Comparison of ENCODE assay signal across 16 cellular contexts in the genomic region with DNA sequence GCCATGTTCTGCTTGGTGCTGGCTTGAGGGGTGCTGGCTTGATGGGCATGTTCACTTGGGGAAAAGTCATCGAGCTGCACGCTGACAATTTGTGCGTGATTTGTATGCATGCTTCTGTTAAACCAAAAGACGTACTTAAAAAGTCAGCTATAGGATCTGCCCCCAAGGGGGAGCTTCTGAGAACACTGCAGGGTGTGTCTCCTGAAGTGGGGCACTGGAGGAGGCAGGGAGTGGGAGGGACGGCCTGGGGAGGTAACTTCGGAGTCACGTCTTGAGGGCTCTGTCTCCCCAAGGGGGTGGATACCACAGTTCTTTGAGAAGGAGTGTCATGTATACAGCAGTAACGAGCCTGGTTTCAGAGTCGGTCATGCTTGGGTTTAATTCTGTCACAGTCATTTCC.
DNase-seq lines count a peak whose midpoint lies in the region; ATAC-seq and TF ChIP-seq lines count a peak whose summit lies in the region.
"Had no signal": no experiment of that assay in that cellular context is flagged by ENCODE, and none has a peak within 500 bp of the region (broad histone marks: within the 10 kb centered on the region; RNA-seq: fewer than 3 reads in every experiment).

No MANE protein-coding gene starts in this region.

- no peak for DNase-seq in H9
- DNase-seq in RWPE2 (ENCODE audit: low spot score) = no peak
- DNase-seq in foreskin keratinocyte = no peak
- DNase-seq in mesendoderm = peak; percentile 14
- DNase-seq in NCI-H1092 (lab: John Stamatoyannopoulos, UW) = no peak
- DNase-seq in activated naive CD8-positive, alpha-beta T cell treated with anti-CD3 and anti-CD28 coated beads for 36 hours = no peak
- no peak for DNase-seq in naive thymus-derived CD8-positive, alpha-beta T cell
- DNase-seq: MG63, NCI-H1417 treated with DMSO at 0.1 percent for 48 hours, NCI-H446, NCI-H526, OCI-M1, Right ventricle myocardium superior had no signal

- no peak overlapping the region for H3T11ph ChIP-seq in H9 (ENCODE audit: low read length)

- H2BK120ac ChIP-seq in H9 (ENCODE audit: low read depth, low read length, poor library complexity, severe bottlenecking) (no peak overlapping the region), mesendoderm (ENCODE audit: low read depth, low read length) (no peak overlapping the region)

- peak; percentile 39; the same call in 2 of the 3 replicates for TF ChIP-seq CTCF in H9 (conservative IDR thresholded peaks at IDR 0.05)
- no peak for TF ChIP-seq CTCF in RWPE2 (IDR thresholded peaks at IDR 0.05; ENCODE audit: poor library complexity, severe bottlenecking)
- peak; percentile 27 for TF ChIP-seq CTCF in foreskin keratinocyte (conservative IDR thresholded peaks at IDR 0.05)

- no peak overlapping the region for H2AFZ ChIP-seq in H9 (ENCODE audit: low read length)

- H3K4ac ChIP-seq in H9 (ENCODE audit: low read depth, low read length) (no peak overlapping the region), mesendoderm (ENCODE audit: low read depth, low read length) (no peak overlapping the region)

- H4K8ac ChIP-seq in H9 (replicated peaks; ENCODE audit: insufficient read length, low read depth, low read length) (no peak overlapping the region), mesendoderm (ENCODE audit: low read depth, low read length) (no peak overlapping the region)

- H3K4me3 ChIP-seq in RWPE2 (ENCODE audit: severe bottlenecking) (no peak overlapping the region), mesendoderm (ENCODE audit: low read length) (no peak overlapping the region)
- H3K4me3 ChIP-seq: MG63 had no signal

- H2BK12ac ChIP-seq in H9 (ENCODE audit: insufficient read length, low read depth, low read length) = no peak overlapping the region

- WGBS in H9 (ENCODE audit: extremely low coverage, insufficient read length, low lambda C conversion rate) = no CpG with 5 or more reads among the region's 9 CpGs
- no CpG with 5 or more reads among the region's 9 CpGs for WGBS in mesendoderm (ENCODE audit: extremely low coverage, insufficient coverage, low lambda C conversion rate)

- H3K4me1 Mint-ChIP-seq in H9 = peaks cover 15 to 21% of the 10 kb centered on the region in 2 experiments
- H3K4me1 Mint-ChIP-seq in activated naive CD8-positive, alpha-beta T cell treated with anti-CD3 and anti-CD28 coated beads for 36 hours = no peaks in the 10 kb centered on the region
- no peaks in the 10 kb centered on the region for H3K4me1 Mint-ChIP-seq in naive thymus-derived CD8-positive, alpha-beta T cell
- H3K4me1 Mint-ChIP-seq: B cell, CD14-positive monocyte had no signal

- H2AK5ac ChIP-seq in H9 (ENCODE audit: insufficient read length, low read length) = no peak overlapping the region
- no peak overlapping the region for H2AK5ac ChIP-seq in mesendoderm (ENCODE audit: low read length)

- peaks cover 11% of the 10 kb centered on the region for H3K27me3 Mint-ChIP-seq in H9 (ENCODE audit: low read depth)
- no peaks in the 10 kb centered on the region for H3K27me3 Mint-ChIP-seq in activated naive CD8-positive, alpha-beta T cell treated with anti-CD3 and anti-CD28 coated beads for 36 hours
- peaks cover 0 to 4% (median 0%) of the 10 kb centered on the region in 5 donors for H3K27me3 Mint-ChIP-seq in naive thymus-derived CD8-positive, alpha-beta T cell
- H3K27me3 Mint-ChIP-seq: B cell had no signal

- peaks cover 0 to 2% (median 0%) of the 10 kb centered on the region in 3 experiments; a peak in 2 of 7 replicates for H3K36me3 Mint-ChIP-seq in H9 (ENCODE audit: insufficient read depth in 1 of 3, low read depth in 3 of 3)
- H3K36me3 Mint-ChIP-seq in activated naive CD8-positive, alpha-beta T cell treated with anti-CD3 and anti-CD28 coated beads for 36 hours = no peaks in the 10 kb centered on the region
- peaks cover 0 to 3% (median 0%) of the 10 kb centered on the region in 3 donors for H3K36me3 Mint-ChIP-seq in naive thymus-derived CD8-positive, alpha-beta T cell
- H3K36me3 Mint-ChIP-seq: CD14-positive monocyte had no signal

- H3K9ac ChIP-seq in H9 (ENCODE audit: extremely low read depth, insufficient read length, low read length) (no peak overlapping the region), mesendoderm (ENCODE audit: low read length) (no peak overlapping the region)

- no peak overlapping the region for H3K27ac ChIP-seq in H9 (ENCODE audit: insufficient read length, low read depth, low read length)
- H3K27ac ChIP-seq in RWPE2 (ENCODE audit: poor library complexity, severe bottlenecking) = no peak overlapping the region
- H3K27ac ChIP-seq in foreskin keratinocyte = no peak overlapping the region
- no peak overlapping the region for H3K27ac ChIP-seq in mesendoderm (ENCODE audit: low read depth, low read length)

- H3K4me3 Mint-ChIP-seq in H9 = no peak overlapping the region
- no peak overlapping the region for H3K4me3 Mint-ChIP-seq in activated naive CD8-positive, alpha-beta T cell treated with anti-CD3 and anti-CD28 coated beads for 36 hours
- H3K4me3 Mint-ChIP-seq in naive thymus-derived CD8-positive, alpha-beta T cell = no peak overlapping the region
- H3K4me3 Mint-ChIP-seq: B cell, CD14-positive monocyte had no signal

- H3K9me3 Mint-ChIP-seq in H9 = no peaks in the 10 kb centered on the region
- no peaks in the 10 kb centered on the region for H3K9me3 Mint-ChIP-seq in activated naive CD8-positive, alpha-beta T cell treated with anti-CD3 and anti-CD28 coated beads for 36 hours
- H3K9me3 Mint-ChIP-seq in naive thymus-derived CD8-positive, alpha-beta T cell = no peaks in the 10 kb centered on the region

- H2BK5ac ChIP-seq in H9 (ENCODE audit: insufficient read length, low read length) (no peak overlapping the region), mesendoderm (ENCODE audit: low read length) (no peak overlapping the region)

- H2BK20ac ChIP-seq in H9 (ENCODE audit: low read depth, low read length, poor library complexity, severe bottlenecking) = no peak overlapping the region

- no peak overlapping the region for H4K91ac ChIP-seq in H9 (ENCODE audit: insufficient read length, low read depth, low read length)

- H3K79me1 ChIP-seq in H9 (ENCODE audit: insufficient read depth, low read depth, low read length, poor library complexity, severe bottlenecking) = no peaks in the 10 kb centered on the region
- no peaks in the 10 kb centered on the region for H3K79me1 ChIP-seq in mesendoderm (ENCODE audit: low read length)

- H3K27ac Mint-ChIP-seq in H9 = no peak overlapping the region
- no peak overlapping the region for H3K27ac Mint-ChIP-seq in activated naive CD8-positive, alpha-beta T cell treated with anti-CD3 and anti-CD28 coated beads for 36 hours
- H3K27ac Mint-ChIP-seq in naive thymus-derived CD8-positive, alpha-beta T cell = no peak overlapping the region
- H3K27ac Mint-ChIP-seq: B cell had no signal

- no peaks in the 10 kb centered on the region for H4K20me1 ChIP-seq in H9 (ENCODE audit: control insufficient read depth, insufficient read depth, insufficient read length)

- no peak overlapping the region; the same call in 1 of the 2 replicates for H3K14ac ChIP-seq in H9 (ENCODE audit: insufficient read depth, low read length)

- ATAC-seq in RWPE2 (ENCODE audit: low read depth) (0 out of 3 replicates have a peak, but pooled peaks have one; percentile 14), foreskin keratinocyte (peak; percentile 35), GM19395 (IDR thresholded peaks at IDR 0.05; ENCODE audit: unreplicated experiment) (no peak)
- ATAC-seq in naive thymus-derived CD8-positive, alpha-beta T cell = no peak

- H2BK15ac ChIP-seq in H9 (ENCODE audit: low read depth, low read length) (no peak overlapping the region), mesendoderm (replicated peaks; ENCODE audit: low read depth) (no peak overlapping the region)

- H3K27me3 ChIP-seq in H9 (ENCODE audit: insufficient read depth, low read length) = no peaks in the 10 kb centered on the region
- H3K27me3 ChIP-seq in RWPE2 (ENCODE audit: insufficient read depth, poor library complexity, severe bottlenecking) = peaks cover 11% of the 10 kb centered on the region
- peaks cover 35% of the 10 kb centered on the region for H3K27me3 ChIP-seq in foreskin keratinocyte
- no peaks in the 10 kb centered on the region for H3K27me3 ChIP-seq in mesendoderm (ENCODE audit: insufficient read depth, low read length, poor library complexity)
- H3K27me3 ChIP-seq: MG63 had no signal

- no peaks in the 10 kb centered on the region for H3K9me3 ChIP-seq in H9 (ENCODE audit: control insufficient read depth, low read depth, low read length)
- H3K9me3 ChIP-seq in RWPE2 (ENCODE audit: severe bottlenecking) = no peaks in the 10 kb centered on the region
- H3K9me3 ChIP-seq: MG63 had no signal

- H3K56ac ChIP-seq in H9 (ENCODE audit: insufficient read length, low read depth, low read length) (no peak overlapping the region), mesendoderm (ENCODE audit: low read length) (no peak overlapping the region)

- H3K23ac ChIP-seq in H9 (ENCODE audit: insufficient read length, low read depth, low read length) (no peak overlapping the region), mesendoderm (ENCODE audit: low read length) (no peak overlapping the region)

- H3K4me1 ChIP-seq in H9 (ENCODE audit: insufficient read depth, low read length) (no peaks in the 10 kb centered on the region), RWPE2 (ENCODE audit: insufficient read depth, poor library complexity, severe bottlenecking) (no peaks in the 10 kb centered on the region), foreskin keratinocyte (no peaks in the 10 kb centered on the region), mesendoderm (ENCODE audit: control insufficient read depth, low read depth, low read length) (no peaks in the 10 kb centered on the region)

- POLR2A ChIA-PET in naive thymus-derived CD8-positive, alpha-beta T cell (lab: Charles Lee) = no interaction called here

- no peak overlapping the region for H3K4me2 ChIP-seq in H9 (ENCODE audit: insufficient read depth, insufficient read length, low read length)
- no peak overlapping the region for H3K4me2 ChIP-seq in mesendoderm (ENCODE audit: low read length)

- H4K5ac ChIP-seq in H9 (ENCODE audit: insufficient read length, low read depth, low read length) (no peak overlapping the region), mesendoderm (ENCODE audit: low read length) (no peak overlapping the region)

- H3K18ac ChIP-seq in H9 (ENCODE audit: insufficient read length, low read depth, low read length) (no peak overlapping the region), mesendoderm (ENCODE audit: low read length) (no peak overlapping the region)

- H3K79me2 ChIP-seq in H9 (ENCODE audit: insufficient read depth, low read length) = no peaks in the 10 kb centered on the region
- no peaks in the 10 kb centered on the region for H3K79me2 ChIP-seq in mesendoderm (ENCODE audit: control insufficient read depth, insufficient read depth, low read length)

- no peaks in the 10 kb centered on the region for H3K36me3 ChIP-seq in RWPE2 (ENCODE audit: low read depth)
- H3K36me3 ChIP-seq in mesendoderm (ENCODE audit: control insufficient read depth, insufficient read depth, low read length) = no peaks in the 10 kb centered on the region
- H3K36me3 ChIP-seq: MG63 had no signal

- H3K23me2 ChIP-seq in H9 (ENCODE audit: insufficient read length, low read depth, low read length, poor library complexity, severe bottlenecking) = no peaks in the 10 kb centered on the region

Comparison
In these comparisons a context has a peak if more than half of its experiments do, and no peak if none do; other contexts are left out.
1. ATAC-seq: peak in RWPE2 (single experiment) and foreskin keratinocyte (single experiment); none in GM19395 (single experiment) and naive thymus-derived CD8-positive, alpha-beta T cell (0 of 2).